10 cellular contexts compared by ENCODE assay signal in genomic region chr5:67773439-67773988, GRCh38.
DNase-seq lines count a peak whose midpoint lies in the region; ATAC-seq, FAIRE-seq and TF ChIP-seq lines count a peak whose summit lies in the region.
"Had no signal": no experiment of that assay in that cellular context is flagged by ENCODE, and none has a peak within 500 bp of the region (broad histone marks: within the 10 kb centered on the region; RNA-seq: fewer than 3 reads in every experiment).

No MANE protein-coding gene starts in this region.

- H2BK12ac ChIP-seq in H1 (ENCODE audit: low read depth, low read length), result no peak overlapping the region
- H2BK12ac ChIP-seq in mesenchymal stem cell (ENCODE audit: low read length in 2 of 2), result no peak overlapping the region

- H3K79me2 ChIP-seq in H1 (ENCODE audit: control insufficient read depth in 1 of 2, insufficient read depth in 2 of 2, low read length in 2 of 2), result no peaks in the 10 kb centered on the region

- H3K27ac ChIP-seq in H1 (ENCODE audit: low read depth, low read length), result no peak overlapping the region
- no peak overlapping the region for H3K27ac ChIP-seq in mesenchymal stem cell (ENCODE audit: low read length, poor library complexity, severe bottlenecking)
- H3K27ac ChIP-seq in vagina, result no peak overlapping the region
- H3K27ac ChIP-seq: adrenal gland had no signal

- H2AFZ ChIP-seq in H1 (ENCODE audit: low read length), result peak overlapping the region; percentile 61; the same call in 1 of the 2 replicates
- H2AFZ ChIP-seq in mesenchymal stem cell (ENCODE audit: low read depth, low read length), result no peak overlapping the region

- H2AK5ac ChIP-seq in H1 (ENCODE audit: low read depth, low read length), result no peak overlapping the region
- no peak overlapping the region for H2AK5ac ChIP-seq in mesenchymal stem cell (ENCODE audit: low read length, severe bottlenecking)

- H3K79me1 ChIP-seq in H1 (ENCODE audit: low read depth, low read length), result no peaks in the 10 kb centered on the region; the same call in 1 of the 2 replicates
- no peaks in the 10 kb centered on the region for H3K79me1 ChIP-seq in mesenchymal stem cell (replicated peaks; ENCODE audit: low read length, poor library complexity, severe bottlenecking)

- POLR2A ChIA-PET in H1 (lab: Charles Lee; ENCODE audit: partially characterized antibody), result no interaction called here

- H3K9me3 Mint-ChIP-seq in type B pancreatic cell, result peaks cover 13% of the 10 kb centered on the region

- ATAC-seq in Right ventricle myocardium inferior, result peak; percentile 92
- no peak for ATAC-seq in HG03097 (IDR thresholded peaks at IDR 0.05; ENCODE audit: low FRiP score, unreplicated experiment)

- H3K4me1 ChIP-seq in H1 (replicated peaks in 1 of 4; ENCODE audit: control insufficient read depth in 3 of 4, insufficient read depth in 4 of 4, low read length in 3 of 4) (peaks cover 0 to 13% (median 0%) of the 10 kb centered on the region in 4 experiments; a peak in 3 of 7 replicates), mesenchymal stem cell (ENCODE audit: control insufficient read depth, insufficient read depth, low read depth, low read length) (no peaks in the 10 kb centered on the region), vagina (no peaks in the 10 kb centered on the region)
- H3K4me1 ChIP-seq: adrenal gland had no signal

- no peaks in the 10 kb centered on the region for H3K23me2 ChIP-seq in H1 (ENCODE audit: low read depth, low read length)

- H3K4me3 Mint-ChIP-seq in type B pancreatic cell, result no peak overlapping the region

- H4K91ac ChIP-seq in H1 (replicated peaks; ENCODE audit: insufficient read length, low read length) (no peak overlapping the region), mesenchymal stem cell (ENCODE audit: low read length) (no peak overlapping the region)

- TF ChIP-seq RAD21 in H1 (IDR thresholded peaks at IDR 0.05 in 1 of 2, conservative IDR thresholded peaks at IDR 0.05 in 1 of 2; ENCODE audit: low read depth in 2 of 2, low read length in 2 of 2), result no peak

- H2BK120ac ChIP-seq in H1 (replicated peaks; ENCODE audit: low read depth, low read length) (no peak overlapping the region), mesenchymal stem cell (ENCODE audit: low read depth, low read length) (no peak overlapping the region)

- WGBS in H1 (ENCODE audit: extremely low coverage in 1 of 2, insufficient coverage in 1 of 2, insufficient read length in 1 of 2, insufficient replicate concordance in 2 of 2, low coverage in 1 of 2, low lambda C conversion rate in 2 of 2, missing lambda C conversion rate in 1 of 2), 2 experiments, result 84% methylated on average over 3 of the region's 3 CpGs; no CpG with 5 or more reads in 1 of the 2 experiments
- WGBS in mesenchymal stem cell, result 95% methylated on average over 2 of the region's 3 CpGs

- H3K23ac ChIP-seq in H1 (ENCODE audit: insufficient read length), result no peak overlapping the region
- no peak overlapping the region for H3K23ac ChIP-seq in mesenchymal stem cell (ENCODE audit: low read length in 2 of 2)

- H3K4me1 Mint-ChIP-seq in type B pancreatic cell (ENCODE audit: unreplicated experiment), result peaks cover 31% of the 10 kb centered on the region

- H3K4me3 ChIP-seq in H1 (ENCODE audit: extremely low read depth in 1 of 4, insufficient read depth in 2 of 4, low read depth in 3 of 4, low read length in 4 of 4), result no peak overlapping the region
- no peak overlapping the region for H3K4me3 ChIP-seq in mesenchymal stem cell (ENCODE audit: insufficient read depth in 1 of 2, low read depth in 1 of 2, low read length in 2 of 2)
- H3K4me3 ChIP-seq in vagina, result no peak overlapping the region
- H3K4me3 ChIP-seq: adrenal gland had no signal

- TF ChIP-seq POLR2A in H1 (IDR thresholded peaks at IDR 0.05; ENCODE audit: control extremely low read depth in 1 of 2, low read depth in 2 of 2, low read length in 2 of 2) (no peak), vagina (IDR thresholded peaks at IDR 0.05) (no peak)

- no peak overlapping the region for H3K56ac ChIP-seq in H1 (replicated peaks; ENCODE audit: insufficient read length, low read depth, low read length)

- H3K27me3 Mint-ChIP-seq in type B pancreatic cell, result no peaks in the 10 kb centered on the region

- TF ChIP-seq CTCF in H1 (IDR thresholded peaks at IDR 0.05; ENCODE audit: control extremely low read depth in 1 of 3, insufficient read depth in 1 of 3, low read depth in 1 of 3, low read length in 3 of 3) (no peak), type B pancreatic cell (conservative IDR thresholded peaks at IDR 0.05) (no peak), vagina (IDR thresholded peaks at IDR 0.05) (no peak)

- no peaks in the 10 kb centered on the region for H4K20me1 ChIP-seq in H1 (replicated peaks in 1 of 2; ENCODE audit: control insufficient read depth in 1 of 2, insufficient read depth in 2 of 2, low read length in 2 of 2)

- CTCF ChIA-PET in H1 (lab: Charles Lee; ENCODE audit: partially characterized antibody), result no interaction called here

- no peak overlapping the region for H3K9ac ChIP-seq in H1 (replicated peaks in 1 of 4; ENCODE audit: extremely low read depth in 1 of 4, low read depth in 3 of 4, low read length in 3 of 4)
- H3K9ac ChIP-seq in mesenchymal stem cell (ENCODE audit: low read length), result peak overlapping the region; percentile 42

- H2BK20ac ChIP-seq in H1 (ENCODE audit: low read length), result no peak overlapping the region

- H3K27ac Mint-ChIP-seq in type B pancreatic cell, result peak overlapping the region; percentile 49

- H3K4ac ChIP-seq in H1 (replicated peaks; ENCODE audit: insufficient read length, low read depth, low read length) (no peak overlapping the region), mesenchymal stem cell (ENCODE audit: low read depth in 1 of 2, low read length in 2 of 2) (no peak overlapping the region)

- H3K18ac ChIP-seq in H1 (ENCODE audit: extremely low read depth, low read length) (no peak overlapping the region), mesenchymal stem cell (ENCODE audit: low read depth in 1 of 2, low read length in 2 of 2) (no peak overlapping the region)

- H3K4me2 ChIP-seq in H1 (ENCODE audit: insufficient read depth in 1 of 2, low read depth in 2 of 2, low read length in 2 of 2), result no peak overlapping the region
- H3K4me2 ChIP-seq in mesenchymal stem cell (ENCODE audit: low read length, poor library complexity, severe bottlenecking), result no peak overlapping the region

- H4K5ac ChIP-seq in H1 (ENCODE audit: insufficient read length, low read depth, low read length), result no peak overlapping the region

- H3K9me3 ChIP-seq in H1 (ENCODE audit: insufficient read depth in 2 of 2, low read depth in 1 of 2, low read length in 1 of 2) (no peaks in the 10 kb centered on the region), mesenchymal stem cell (ENCODE audit: control insufficient read depth, low read length) (no peaks in the 10 kb centered on the region), vagina (no peaks in the 10 kb centered on the region)
- H3K9me3 ChIP-seq: adrenal gland had no signal

- H3K14ac ChIP-seq in H1 (ENCODE audit: insufficient read length) (no peak overlapping the region), mesenchymal stem cell (ENCODE audit: low read length in 2 of 2) (no peak overlapping the region)

- no peak overlapping the region for H4K8ac ChIP-seq in H1 (ENCODE audit: extremely low read depth, insufficient read depth, low read length)
- no peak overlapping the region for H4K8ac ChIP-seq in mesenchymal stem cell (ENCODE audit: low read length)

- DNase-seq in Right ventricle myocardium inferior (ENCODE audit: missing footprints) (peak; percentile 51), cardiac septum (ENCODE audit: low spot score) (no peak), H1 (ENCODE audit: low read depth in 1 of 2, low spot score in 2 of 2) (no peak), mesenchymal stem cell (peak; percentile 29), type B pancreatic cell (ENCODE audit: extremely low spot score, unreplicated experiment) (no peak), vagina (ENCODE audit: extremely low spot score in 2 of 2) (no peak)
- DNase-seq in stimulated activated CD4-positive, alpha-beta T cell treated with anti-CD3 and anti-CD28 coated beads, Interleukin-2, amount 100 ng/mL, for 24 hours, result no peak
- DNase-seq: adrenal gland, NCI-H774 had no signal

- TF ChIP-seq EP300 in H1 (IDR thresholded peaks at IDR 0.05; ENCODE audit: borderline replicate concordance in 1 of 2, low read depth in 2 of 2, low read length in 2 of 2), result no peak

- no peak overlapping the region for H2BK5ac ChIP-seq in H1 (ENCODE audit: low read depth, low read length)
- no peak overlapping the region for H2BK5ac ChIP-seq in mesenchymal stem cell (ENCODE audit: low read depth, low read length, poor library complexity, severe bottlenecking)

- no peaks in the 10 kb centered on the region; a peak in 1 of 7 replicates for H3K27me3 ChIP-seq in H1 (replicated peaks in 1 of 4; ENCODE audit: control insufficient read depth in 3 of 4, extremely low read depth in 1 of 4, insufficient read depth in 3 of 4, low read length in 3 of 4)
- H3K27me3 ChIP-seq in mesenchymal stem cell (ENCODE audit: control insufficient read depth in 1 of 2, insufficient read depth in 1 of 2, low read length in 2 of 2), result no peaks in the 10 kb centered on the region
- H3K27me3 ChIP-seq in vagina, result no peaks in the 10 kb centered on the region
- H3K27me3 ChIP-seq: adrenal gland had no signal

- intact Hi-C loops in Right ventricle myocardium inferior (cut with DNase I), result no loop called here
- intact Hi-C loops in cardiac septum (cut with DNase I), result no loop called here
- intact Hi-C loops in vagina (cut with DNase I), result no loop called here

- H3K36me3 ChIP-seq in H1 (ENCODE audit: control insufficient read depth in 2 of 4, insufficient read depth in 4 of 4, low read length in 3 of 4) (no peaks in the 10 kb centered on the region), mesenchymal stem cell (ENCODE audit: control insufficient read depth in 1 of 2, insufficient read depth in 2 of 2, low read depth in 1 of 2, low read length in 2 of 2) (no peaks in the 10 kb centered on the region), vagina (no peaks in the 10 kb centered on the region)
- H3K36me3 ChIP-seq: adrenal gland had no signal

- H3K36me3 Mint-ChIP-seq in type B pancreatic cell, result no peaks in the 10 kb centered on the region

- no peak for FAIRE-seq in H1 (lab: Jason Lieb, UNC)

- H2BK15ac ChIP-seq in H1 (ENCODE audit: low read length) (no peak overlapping the region), mesenchymal stem cell (ENCODE audit: low read depth, poor library complexity, severe bottlenecking) (no peak overlapping the region)

TF ChIP-seq in H1, 55 proteins besides CTCF, POLR2A, EP300 and RAD21:
- TF ChIP-seq TCF12 (IDR thresholded peaks at IDR 0.05; ENCODE audit: low read depth, low read length) (no peak), SRF (IDR thresholded peaks at IDR 0.05; ENCODE audit: low read depth, low read length) (peak; percentile 48; the same call in 1 of the 2 replicates)

Comparison
In these comparisons a context has a peak if more than half of its experiments do, and no peak if none do; other contexts are left out.
1. DNase-seq: peak in Right ventricle myocardium inferior (single experiment) and mesenchymal stem cell (single experiment); none in cardiac septum (single experiment), H1 (0 of 2), type B pancreatic cell (single experiment), stimulated activated CD4-positive, alpha-beta T cell treated with anti-CD3 and anti-CD28 coated beads, Interleukin-2, amount 100 ng/mL, for 24 hours (0 of 2) and vagina (0 of 2).